ENCODE assay signal across 12 cellular contexts in the genomic region with DNA sequence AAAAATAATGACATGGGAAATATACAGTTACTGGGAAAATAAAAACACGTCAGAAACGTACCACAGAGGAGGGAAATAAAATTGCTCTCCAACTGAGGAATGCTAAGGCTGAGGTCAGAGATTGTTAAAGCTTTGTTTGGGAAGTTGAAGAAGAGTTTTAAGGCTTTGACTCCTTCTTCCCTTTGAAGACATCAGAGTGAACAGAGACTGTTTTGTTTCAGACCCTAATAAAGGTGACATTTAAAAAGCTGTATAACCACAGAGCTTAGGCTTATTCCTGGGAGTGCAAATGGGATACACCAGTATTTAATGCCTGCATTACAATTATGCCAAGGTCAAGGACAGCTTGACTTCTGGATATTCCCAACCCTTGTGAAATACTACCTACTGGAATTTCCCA.
DNase-seq lines count a peak whose midpoint lies in the region.
"Had no signal": no experiment of that assay in that cellular context is flagged by ENCODE, and none has a peak within 500 bp of the region (broad histone marks: within the 10 kb centered on the region; RNA-seq: fewer than 3 reads in every experiment).

No MANE protein-coding gene starts in this region.

- DNase-seq in COLO829 (ENCODE audit: low spot score) (peak; percentile 51), SK-MEL-5 (ENCODE audit: low read depth, low spot score) (peak; percentile 81), foreskin melanocyte (peak; percentile 1), COLO668 (lab: John Stamatoyannopoulos, UW; ENCODE audit: unreplicated experiment) (no peak), NCI-H1417 (lab: John Stamatoyannopoulos, UW) (no peak)
- DNase-seq: AML-193; Caco-2; Calu3; CD4-positive, alpha-beta T cell; CD8-positive, alpha-beta T cell; DMS79 treated with DMSO at 0.1 percent for 48 hours; GF-D8 had no signal

- in situ Hi-C loops in SK-MEL-5 (cut with HindIII; ENCODE audit: low pct_unique_long_range_greater_than_20kb, low sequenced_read_pairs), result no loop called here

Comparison
In these comparisons a context has a peak if more than half of its experiments do, and no peak if none do; other contexts are left out.
1. DNase-seq: peak in COLO829 (single experiment), SK-MEL-5 (single experiment) and foreskin melanocyte (single experiment); none in COLO668 (single experiment) and NCI-H1417 (0 of 3).